In genomic region chr2:71071681-71072398, GRCh38 we compare ENCODE assay signal across 9 cellular contexts. TPM values are rescaled to one million over a fixed set of nuclear protein-coding genes. Genes with fewer than 3 reads are reported as not detected.
DNase-seq lines count a peak whose midpoint lies in the region; ATAC-seq and TF ChIP-seq lines count a peak whose summit lies in the region.
"Had no signal": no experiment of that assay in that cellular context is flagged by ENCODE, and none has a peak within 500 bp of the region (broad histone marks: within the 10 kb centered on the region; RNA-seq: fewer than 3 reads in every experiment).

No MANE protein-coding gene starts in this region.

- CTCF ChIA-PET in activated CD8-positive, alpha-beta T cell treated with anti-CD3 and anti-CD28 coated beads for 36 hours (lab: Charles Lee), result interaction anchor here (0.6 to 7.4 kb wide), 13 partner anchors 11 to 227 kb away, joined by 3 to 71 read pairs (median 3); partner anchors contain the start of genes MCEE, MPHOSPH10 and PAIP2B

- no peaks in the 10 kb centered on the region for H3K27me3 ChIP-seq in right atrium auricular region
- H3K27me3 ChIP-seq: cardiac muscle cell had no signal

- POLR2A ChIA-PET in activated CD8-positive, alpha-beta T cell treated with anti-CD3 and anti-CD28 coated beads for 36 hours (lab: Charles Lee), result interaction anchor here (0.7 to 2.5 kb wide), 3 partner anchors 10 to 260 kb away, joined by 3 to 17 read pairs (median 14); partner anchors contain the start of genes MCEE, MPHOSPH10 and ZNF638

- no peaks in the 10 kb centered on the region for H3K9me3 Mint-ChIP-seq in activated CD8-positive, alpha-beta T cell treated with anti-CD3 and anti-CD28 coated beads for 36 hours

- H3K36me3 ChIP-seq in right atrium auricular region, result peaks cover 33% of the 10 kb centered on the region

- peak; percentile 98 for DNase-seq in CD1c-positive myeloid dendritic cell (ENCODE audit: extremely low spot score)
- DNase-seq in GM20000 (ENCODE audit: low spot score), result peak; percentile 80
- peak; percentile 34 for DNase-seq in Jurkat, Clone E6-1 (ENCODE audit: low read depth, low spot score)
- DNase-seq in activated CD8-positive, alpha-beta T cell treated with anti-CD3 and anti-CD28 coated beads for 36 hours, result peak; percentile 74
- DNase-seq in fibroblast of villous mesenchyme (ENCODE audit: low read depth), result peak; percentile 11
- peak; percentile 17 for DNase-seq in stimulated activated CD8-positive, alpha-beta memory T cell treated with anti-CD3 and anti-CD28 coated beads, Interleukin-12 subunit alpha, Interleukin-12 subunit beta, amount 100 ng/mL, for 4 hours (ENCODE audit: low read depth)
- no peak for DNase-seq in epidermal melanocyte (ENCODE audit: insufficient read length, low spot score)
- no peak for DNase-seq in right atrium auricular region (ENCODE audit: low spot score)

- peaks cover 51% of the 10 kb centered on the region for H3K4me1 Mint-ChIP-seq in activated CD8-positive, alpha-beta T cell treated with anti-CD3 and anti-CD28 coated beads for 36 hours (ENCODE audit: low read depth)

- H3K27ac ChIP-seq in right atrium auricular region, result no peak overlapping the region
- H3K27ac ChIP-seq: cardiac muscle cell had no signal

- ATAC-seq in activated CD8-positive, alpha-beta T cell treated with anti-CD3 and anti-CD28 coated beads for 36 hours, result peak; percentile 31

- TF ChIP-seq CTCF in GM20000 (IDR thresholded peaks at IDR 0.05; ENCODE audit: extremely low read depth, missing control alignments) (peak; percentile 36), fibroblast of villous mesenchyme (IDR thresholded peaks at IDR 0.05; ENCODE audit: insufficient read depth, low read depth, low read length) (no peak), right atrium auricular region (IDR thresholded peaks at IDR 0.05) (no peak)
- no peak for TF ChIP-seq CTCF in activated CD8-positive, alpha-beta T cell treated with anti-CD3 and anti-CD28 coated beads for 36 hours (IDR thresholded peaks at IDR 0.05)

- intact Hi-C loops in activated CD8-positive, alpha-beta T cell treated with anti-CD3 and anti-CD28 coated beads for 36 hours (cut with micrococcal nuclease), result no loop called here

- peak overlapping the region; percentile 57 for H3K4me3 Mint-ChIP-seq in activated CD8-positive, alpha-beta T cell treated with anti-CD3 and anti-CD28 coated beads for 36 hours

- peak overlapping the region; percentile 83 for H3K27ac Mint-ChIP-seq in activated CD8-positive, alpha-beta T cell treated with anti-CD3 and anti-CD28 coated beads for 36 hours

- H3K9me3 ChIP-seq in right atrium auricular region, result no peaks in the 10 kb centered on the region

- H3K36me3 Mint-ChIP-seq in activated CD8-positive, alpha-beta T cell treated with anti-CD3 and anti-CD28 coated beads for 36 hours (ENCODE audit: low read depth), result peaks cover 17% of the 10 kb centered on the region

- no peak overlapping the region for H3K4me3 ChIP-seq in Jurkat, Clone E6-1 (ENCODE audit: low read length)
- H3K4me3 ChIP-seq in fibroblast of villous mesenchyme (ENCODE audit: low read depth, low read length) (no peak overlapping the region), right atrium auricular region (no peak overlapping the region)
- H3K4me3 ChIP-seq: cardiac muscle cell had no signal

- H3K4me1 ChIP-seq in right atrium auricular region, result peaks cover 0 to 30% of the 10 kb centered on the region in 2 donors

- no peaks in the 10 kb centered on the region for H3K27me3 Mint-ChIP-seq in activated CD8-positive, alpha-beta T cell treated with anti-CD3 and anti-CD28 coated beads for 36 hours

RNA-seq across cellular contexts. Expression of gene NAGK, which starts 3.4 kb away (rescaled TPM):
- 100 TPM for polyA plus RNA-seq in Jurkat, Clone E6-1 (2012; ENCODE audit: insufficient read depth, insufficient read length)
- 10 to 100 TPM; 33.6 to 38.7 TPM for total RNA-seq in activated CD8-positive, alpha-beta T cell treated with anti-CD3 and anti-CD28 coated beads for 36 hours
- 42.7 and 50.6 TPM in 2 replicates for total RNA-seq in fibroblast of villous mesenchyme
- 10 to 100 TPM; 30.4 to 45.5 TPM for total RNA-seq in right atrium auricular region

RNA-seq across cellular contexts. Expression of gene MCEE, which starts 58.2 kb away (rescaled TPM):
- 18.3 TPM for polyA plus RNA-seq in Jurkat, Clone E6-1 (2012; ENCODE audit: insufficient read depth, insufficient read length)
- 10 to 100 TPM; 13.8 to 14.0 TPM for total RNA-seq in activated CD8-positive, alpha-beta T cell treated with anti-CD3 and anti-CD28 coated beads for 36 hours
- total RNA-seq in fibroblast of villous mesenchyme, result 14.2 and 21.3 TPM in 2 replicates
- 10 to 100 TPM; 17.2 to 27.5 TPM for total RNA-seq in right atrium auricular region

RNA-seq across cellular contexts. Expression of gene MPHOSPH10, which starts 58.6 kb away (rescaled TPM):
- polyA plus RNA-seq in Jurkat, Clone E6-1 (2012; ENCODE audit: insufficient read depth, insufficient read length), result 40.6 TPM
- 10 to 100 TPM; 41.7 to 47.0 TPM for total RNA-seq in activated CD8-positive, alpha-beta T cell treated with anti-CD3 and anti-CD28 coated beads for 36 hours
- total RNA-seq in fibroblast of villous mesenchyme (17.1 and 18.1 TPM in 2 replicates), right atrium auricular region (10 to 100 TPM; 14.0 to 17.3 TPM)

Comparison
In these comparisons a context has a peak if more than half of its experiments do, and no peak if none do; other contexts are left out.
1. DNase-seq: peak in CD1c-positive myeloid dendritic cell (single experiment), GM20000 (single experiment), Jurkat, Clone E6-1 (single experiment), activated CD8-positive, alpha-beta T cell treated with anti-CD3 and anti-CD28 coated beads for 36 hours (single experiment), fibroblast of villous mesenchyme (single experiment) and stimulated activated CD8-positive, alpha-beta memory T cell treated with anti-CD3 and anti-CD28 coated beads, Interleukin-12 subunit alpha, Interleukin-12 subunit beta, amount 100 ng/mL, for 4 hours (single experiment); none in epidermal melanocyte (single experiment) and right atrium auricular region (single experiment).